In the genomic region with DNA sequence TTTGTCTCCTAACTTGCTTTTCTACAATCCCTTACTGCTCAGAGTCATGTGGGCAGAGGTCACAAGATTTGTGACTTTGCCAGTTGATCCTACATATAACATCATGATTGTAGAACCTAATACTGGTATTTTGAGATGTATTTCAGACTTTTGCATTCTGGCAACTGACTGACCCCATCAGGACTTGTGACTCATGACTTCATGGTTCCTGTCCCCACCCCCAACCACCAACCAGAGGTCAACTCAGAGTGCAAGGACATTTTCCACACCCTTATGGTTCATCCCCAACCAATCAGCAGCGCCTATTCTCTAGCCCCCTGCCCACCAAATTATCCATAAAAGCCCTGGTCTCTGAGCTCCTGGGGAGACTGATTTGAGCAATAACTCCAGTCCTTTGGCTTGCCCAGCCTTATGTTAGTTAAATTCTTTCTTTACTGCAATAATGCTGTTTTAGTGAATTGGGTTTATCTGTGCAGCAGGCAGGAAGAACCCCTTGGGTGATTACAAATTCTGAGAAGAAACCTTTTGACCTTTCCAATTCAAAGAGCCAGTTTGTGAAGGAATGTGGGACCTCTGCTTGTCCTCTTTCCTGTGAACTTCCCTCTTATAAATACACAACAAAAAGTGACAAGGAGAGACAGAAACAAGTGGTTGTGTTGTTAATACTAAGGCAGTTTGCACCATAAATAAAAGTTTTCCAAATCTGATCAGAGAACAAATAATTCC, we compare ENCODE assay signal across 20 cellular contexts.
"Had no signal": no experiment of that assay in that cellular context is flagged by ENCODE, and none has a peak within 500 bp of the region (broad histone marks: within the 10 kb centered on the region; RNA-seq: fewer than 3 reads in every experiment).

No MANE protein-coding gene starts in this region.

- H3K4me3 Mint-ChIP-seq: activated CD4-positive, alpha-beta memory T cell treated with anti-CD3 and anti-CD28 coated beads for 36 hours; activated naive CD8-positive, alpha-beta T cell; activated T-helper 1 cell treated with anti-CD3 and anti-CD28 coated beads, Interleukin-12 subunit alpha, Interleukin-12 subunit beta, Interleukin-2, Interleukin-4 antibody, amounts not matched to agents 30 ng/mL and 10 ng/mL and 1 ng/mL, durations not matched to agents 14 hours and 24 hours and 36 hours; natural killer cell; WTC11 had no signal

- H3K27ac ChIP-seq: cardiac muscle cell, thyroid gland, uterus had no signal

- H3K9me3 Mint-ChIP-seq: activated CD4-positive, alpha-beta memory T cell treated with anti-CD3 and anti-CD28 coated beads for 36 hours; activated T-helper 1 cell treated with anti-CD3 and anti-CD28 coated beads, Interleukin-12 subunit alpha, Interleukin-12 subunit beta, Interleukin-2, Interleukin-4 antibody, amounts not matched to agents 30 ng/mL and 10 ng/mL and 1 ng/mL, durations not matched to agents 14 hours and 24 hours and 36 hours; natural killer cell had no signal

- H3K9me3 ChIP-seq: thyroid gland, uterus had no signal

- H3K4me1 ChIP-seq: thyroid gland, uterus had no signal

- ATAC-seq: natural killer cell, WTC11 had no signal

- H3K4me3 ChIP-seq: cardiac muscle cell, lung, thyroid gland, uterus had no signal

- H3K36me3 ChIP-seq: cardiac muscle cell, thyroid gland, uterus had no signal

- H3K36me3 Mint-ChIP-seq: activated CD4-positive, alpha-beta memory T cell treated with anti-CD3 and anti-CD28 coated beads for 36 hours; natural killer cell had no signal

- H3K27ac Mint-ChIP-seq: activated CD4-positive, alpha-beta memory T cell treated with anti-CD3 and anti-CD28 coated beads for 36 hours; activated naive CD8-positive, alpha-beta T cell; activated T-helper 1 cell treated with anti-CD3 and anti-CD28 coated beads, Interleukin-12 subunit alpha, Interleukin-12 subunit beta, Interleukin-2, Interleukin-4 antibody, amounts not matched to agents 30 ng/mL and 10 ng/mL and 1 ng/mL, durations not matched to agents 14 hours and 24 hours and 36 hours; natural killer cell; WTC11 had no signal

- DNase-seq: activated CD4-positive, alpha-beta memory T cell treated with anti-CD3 and anti-CD28 coated beads for 36 hours; activated CD4-positive, alpha-beta T cell treated with anti-CD3 and anti-CD28 coated beads for 4 hours; activated gamma-delta T cell treated with Interleukin-2 at 50 U/mL for 16 hours; activated T-cell treated with anti-CD3 and anti-CD28 coated beads for 4 hours; amniotic stem cell; dermis blood vessel endothelial cell; effector memory CD4-positive, alpha-beta T cell; head of caudate nucleus; natural killer cell; posterior cingulate gyrus; stimulated activated CD8-positive, alpha-beta memory T cell treated with anti-CD3 and anti-CD28 coated beads, Interleukin-4, amount 100 ng/mL, for 48 hours; stimulated activated naive CD4-positive, alpha-beta T cell; T-helper 2 cell; thyroid gland; uterus had no signal

- H3K27me3 ChIP-seq: cardiac muscle cell, thyroid gland, uterus had no signal
